ENCODE assay signal across 10 cellular contexts in the genomic region with DNA sequence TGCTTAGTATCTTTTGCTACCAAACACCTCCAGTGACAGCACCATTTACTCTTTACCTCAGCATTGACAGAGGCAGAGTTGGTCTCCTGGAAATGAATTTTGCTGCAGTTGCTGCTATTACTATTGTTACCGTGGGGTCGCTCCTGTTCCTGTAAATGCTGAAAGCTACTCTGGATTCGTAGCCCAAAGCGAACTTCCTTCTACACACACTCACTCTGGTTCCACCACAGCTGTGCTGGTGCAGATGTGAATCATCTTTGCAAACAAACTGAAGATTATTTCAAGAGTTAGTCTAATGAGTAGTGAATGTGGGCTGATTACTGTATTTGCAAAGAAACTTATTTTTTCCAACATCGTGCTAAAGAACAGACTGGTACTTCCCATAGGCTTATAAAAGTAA.
A peak's percentile ranks its signal among the peaks of the same experiment; 100 is the strongest.
DNase-seq lines count a peak whose midpoint lies in the region; ATAC-seq and TF ChIP-seq lines count a peak whose summit lies in the region.
"Had no signal": no experiment of that assay in that cellular context is flagged by ENCODE, and none has a peak within 500 bp of the region (broad histone marks: within the 10 kb centered on the region; RNA-seq: fewer than 3 reads in every experiment).

No MANE protein-coding gene starts in this region.

- intact Hi-C loops in Right ventricle myocardium inferior (cut with DNase I): no loop called here

- 0 out of 2 replicates have a peak overlapping the region, but pooled peaks have one; percentile 32 for H3K27ac Mint-ChIP-seq in WTC11
- H3K27ac Mint-ChIP-seq in osteocyte (ENCODE audit: unreplicated experiment): no peak overlapping the region

- H3K9me3 Mint-ChIP-seq in WTC11 (peaks cover 16% of the 10 kb centered on the region), osteocyte (ENCODE audit: unreplicated experiment) (peaks cover 7% of the 10 kb centered on the region)

- TF ChIP-seq CTCF in WTC11 (IDR thresholded peaks at IDR 0.05) (no peak), osteocyte (IDR thresholded peaks at IDR 0.05) (peak; percentile 34)

- peaks cover 7% of the 10 kb centered on the region for H3K36me3 Mint-ChIP-seq in WTC11
- H3K36me3 Mint-ChIP-seq in osteocyte (ENCODE audit: unreplicated experiment): no peaks in the 10 kb centered on the region

- ATAC-seq in GM18519 (IDR thresholded peaks at IDR 0.05; ENCODE audit: low FRiP score, unreplicated experiment): peak; percentile 44
- ATAC-seq in HG03460 (IDR thresholded peaks at IDR 0.05; ENCODE audit: unreplicated experiment): peak; percentile 45
- no peak for ATAC-seq in WTC11
- ATAC-seq in Right ventricle myocardium inferior: no peak

- no peak for DNase-seq in WTC11 (ENCODE audit: low spot score)
- DNase-seq in osteocyte (ENCODE audit: extremely low spot score, unreplicated experiment): no peak
- no peak for DNase-seq in HuH-7.5 (ENCODE audit: low spot score)
- DNase-seq in HK-2 (ENCODE audit: unreplicated experiment): no peak
- DNase-seq in Right ventricle myocardium inferior (ENCODE audit: missing footprints): no peak
- DNase-seq in islet precursor cell: no peak
- DNase-seq: adrenal gland, left cardiac atrium had no signal

- no peak overlapping the region for H3K4me3 Mint-ChIP-seq in WTC11
- no peak overlapping the region for H3K4me3 Mint-ChIP-seq in osteocyte (ENCODE audit: unreplicated experiment)

- H3K27me3 Mint-ChIP-seq in WTC11 (ENCODE audit: low read depth): no peaks in the 10 kb centered on the region
- no peaks in the 10 kb centered on the region for H3K27me3 Mint-ChIP-seq in osteocyte (ENCODE audit: unreplicated experiment)

- peaks cover 16% of the 10 kb centered on the region for H3K4me1 Mint-ChIP-seq in WTC11
- H3K4me1 Mint-ChIP-seq in osteocyte (ENCODE audit: unreplicated experiment): peaks cover 43% of the 10 kb centered on the region

- POLR2A ChIA-PET in WTC11 (lab: Charles Lee): no interaction called here

- CTCF ChIA-PET in WTC11 (lab: Charles Lee): no interaction called here

TF ChIP-seq in WTC11, 78 proteins besides CTCF, POLR2A, EP300 and RAD21:
- TF ChIP-seq ZNF416 (CRISPR knock-in tag; IDR thresholded peaks at IDR 0.05): no peak
- TF ChIP-seq ZNF138 (CRISPR knock-in tag; conservative IDR thresholded peaks at IDR 0.05): no peak
- no peak for TF ChIP-seq ATF6 (CRISPR knock-in tag; IDR thresholded peaks at IDR 0.05)
- TF ChIP-seq, protein P1, sequence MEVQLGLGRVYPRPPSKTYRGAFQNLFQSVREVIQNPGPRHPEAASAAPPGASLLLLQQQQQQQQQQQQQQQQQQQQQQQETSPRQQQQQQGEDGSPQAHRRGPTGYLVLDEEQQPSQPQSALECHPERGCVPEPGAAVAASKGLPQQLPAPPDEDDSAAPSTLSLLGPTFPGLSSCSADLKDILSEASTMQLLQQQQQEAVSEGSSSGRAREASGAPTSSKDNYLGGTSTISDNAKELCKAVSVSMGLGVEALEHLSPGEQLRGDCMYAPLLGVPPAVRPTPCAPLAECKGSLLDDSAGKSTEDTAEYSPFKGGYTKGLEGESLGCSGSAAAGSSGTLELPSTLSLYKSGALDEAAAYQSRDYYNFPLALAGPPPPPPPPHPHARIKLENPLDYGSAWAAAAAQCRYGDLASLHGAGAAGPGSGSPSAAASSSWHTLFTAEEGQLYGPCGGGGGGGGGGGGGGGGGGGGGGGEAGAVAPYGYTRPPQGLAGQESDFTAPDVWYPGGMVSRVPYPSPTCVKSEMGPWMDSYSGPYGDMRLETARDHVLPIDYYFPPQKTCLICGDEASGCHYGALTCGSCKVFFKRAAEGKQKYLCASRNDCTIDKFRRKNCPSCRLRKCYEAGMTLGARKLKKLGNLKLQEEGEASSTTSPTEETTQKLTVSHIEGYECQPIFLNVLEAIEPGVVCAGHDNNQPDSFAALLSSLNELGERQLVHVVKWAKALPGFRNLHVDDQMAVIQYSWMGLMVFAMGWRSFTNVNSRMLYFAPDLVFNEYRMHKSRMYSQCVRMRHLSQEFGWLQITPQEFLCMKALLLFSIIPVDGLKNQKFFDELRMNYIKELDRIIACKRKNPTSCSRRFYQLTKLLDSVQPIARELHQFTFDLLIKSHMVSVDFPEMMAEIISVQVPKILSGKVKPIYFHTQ (CRISPR knock-in tag; IDR thresholded peaks at IDR 0.05): no peak
- no peak for TF ChIP-seq IRF1 (CRISPR knock-in tag; IDR thresholded peaks at IDR 0.05)
- no peak for TF ChIP-seq MAX (CRISPR knock-in tag; IDR thresholded peaks at IDR 0.05)
- no peak for TF ChIP-seq ATF2 (CRISPR knock-in tag; IDR thresholded peaks at IDR 0.05; ENCODE audit: borderline replicate concordance, low read depth)
- TF ChIP-seq ESRRA (CRISPR knock-in tag; IDR thresholded peaks at IDR 0.05; ENCODE audit: borderline replicate concordance): no peak
- no peak for TF ChIP-seq HMGA2 (CRISPR knock-in tag; IDR thresholded peaks at IDR 0.05)
- TF ChIP-seq MXD4 (CRISPR knock-in tag; IDR thresholded peaks at IDR 0.05; ENCODE audit: borderline replicate concordance): no peak
- no peak for TF ChIP-seq USF2 (CRISPR knock-in tag; IDR thresholded peaks at IDR 0.05)
- no peak for TF ChIP-seq PRRX2 (CRISPR knock-in tag; IDR thresholded peaks at IDR 0.05)
- no peak for TF ChIP-seq FOXK1 (CRISPR knock-in tag; IDR thresholded peaks at IDR 0.05)
- no peak for TF ChIP-seq ATF1 (CRISPR knock-in tag; IDR thresholded peaks at IDR 0.05)
- no peak for TF ChIP-seq NFATC4 (CRISPR knock-in tag; IDR thresholded peaks at IDR 0.05)

Comparison
In these comparisons a context has a peak if more than half of its experiments do, and no peak if none do; other contexts are left out.
1. ATAC-seq: peak in GM18519 (single experiment) and HG03460 (single experiment); none in WTC11 (single experiment) and Right ventricle myocardium inferior (single experiment).